In the genomic region with DNA sequence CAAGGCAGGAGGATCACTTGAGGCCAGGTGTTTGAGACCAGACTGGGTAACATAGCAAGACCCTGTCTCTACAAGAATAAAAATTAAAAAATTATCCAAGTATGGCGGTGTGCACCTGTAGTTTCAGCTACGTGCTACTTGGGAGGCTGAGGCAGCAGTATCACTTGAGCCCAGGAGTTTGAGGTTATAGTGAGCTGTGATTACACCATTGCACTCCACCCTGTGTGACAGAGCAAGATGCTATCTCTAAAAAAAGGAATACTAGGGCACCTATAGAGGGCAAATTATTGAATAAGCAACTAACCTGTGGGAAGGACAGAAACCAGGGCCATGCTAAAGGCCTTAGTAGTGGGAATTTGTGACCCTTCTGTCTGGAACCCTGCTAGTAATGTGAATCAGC, we compare ENCODE assay signal across 1 cellular context.
TF ChIP-seq lines count a peak whose summit lies in the region.

No MANE protein-coding gene starts in this region.

TF ChIP-seq in K562, 482 proteins besides CTCF, POLR2A, EP300 and RAD21 (continued from another document):
- TF ChIP-seq, protein P1, sequence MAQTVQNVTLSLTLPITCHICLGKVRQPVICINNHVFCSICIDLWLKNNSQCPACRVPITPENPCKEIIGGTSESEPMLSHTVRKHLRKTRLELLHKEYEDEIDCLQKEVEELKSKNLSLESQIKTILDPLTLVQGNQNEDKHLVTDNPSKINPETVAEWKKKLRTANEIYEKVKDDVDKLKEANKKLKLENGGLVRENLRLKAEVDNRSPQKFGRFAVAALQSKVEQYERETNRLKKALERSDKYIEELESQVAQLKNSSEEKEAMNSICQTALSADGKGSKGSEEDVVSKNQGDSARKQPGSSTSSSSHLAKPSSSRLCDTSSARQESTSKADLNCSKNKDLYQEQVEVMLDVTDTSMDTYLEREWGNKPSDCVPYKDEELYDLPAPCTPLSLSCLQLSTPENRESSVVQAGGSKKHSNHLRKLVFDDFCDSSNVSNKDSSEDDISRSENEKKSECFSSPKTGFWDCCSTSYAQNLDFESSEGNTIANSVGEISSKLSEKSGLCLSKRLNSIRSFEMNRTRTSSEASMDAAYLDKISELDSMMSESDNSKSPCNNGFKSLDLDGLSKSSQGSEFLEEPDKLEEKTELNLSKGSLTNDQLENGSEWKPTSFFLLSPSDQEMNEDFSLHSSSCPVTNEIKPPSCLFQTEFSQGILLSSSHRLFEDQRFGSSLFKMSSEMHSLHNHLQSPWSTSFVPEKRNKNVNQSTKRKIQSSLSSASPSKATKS (CRISPR knock-in tag; IDR thresholded peaks at IDR 0.05) = no peak
- TF ChIP-seq, protein P2, sequence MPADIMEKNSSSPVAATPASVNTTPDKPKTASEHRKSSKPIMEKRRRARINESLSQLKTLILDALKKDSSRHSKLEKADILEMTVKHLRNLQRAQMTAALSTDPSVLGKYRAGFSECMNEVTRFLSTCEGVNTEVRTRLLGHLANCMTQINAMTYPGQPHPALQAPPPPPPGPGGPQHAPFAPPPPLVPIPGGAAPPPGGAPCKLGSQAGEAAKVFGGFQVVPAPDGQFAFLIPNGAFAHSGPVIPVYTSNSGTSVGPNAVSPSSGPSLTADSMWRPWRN (IDR thresholded peaks at IDR 0.05; ENCODE audit: low read depth) = no peak
- TF ChIP-seq ZNF589 (CRISPR knock-in tag; IDR thresholded peaks at IDR 0.05; ENCODE audit: low read depth) = no peak
- no peak for TF ChIP-seq CREM (IDR thresholded peaks at IDR 0.05; ENCODE audit: low read depth)
- no peak for TF ChIP-seq ZNF184 (CRISPR knock-in tag; IDR thresholded peaks at IDR 0.05)
- TF ChIP-seq SAFB2 (IDR thresholded peaks at IDR 0.05; ENCODE audit: borderline replicate concordance, low read depth, low read length, severe bottlenecking) = no peak
- TF ChIP-seq DACH1 (IDR thresholded peaks at IDR 0.05; ENCODE audit: partially characterized antibody) = no peak
- TF ChIP-seq STAG1 (CRISPR knock-in tag; IDR thresholded peaks at IDR 0.05; ENCODE audit: borderline replicate concordance) = no peak
- TF ChIP-seq ARID1B (IDR thresholded peaks at IDR 0.05) = peak; percentile 49
- TF ChIP-seq FOXK2 (conservative IDR thresholded peaks at IDR 0.05 in 1 of 2, IDR thresholded peaks at IDR 0.05 in 1 of 2; ENCODE audit: low read depth in 2 of 2) = no peak
- TF ChIP-seq POLR2AphosphoS5 (IDR thresholded peaks at IDR 0.05; ENCODE audit: control insufficient read depth, insufficient read depth, low read depth, low read length) = no peak
- no peak for TF ChIP-seq SMARCC2 (IDR thresholded peaks at IDR 0.05; ENCODE audit: low read depth)
- TF ChIP-seq SIN3B (IDR thresholded peaks at IDR 0.05; ENCODE audit: low read depth) = no peak
- no peak for TF ChIP-seq EGR1 (conservative IDR thresholded peaks at IDR 0.05)
- TF ChIP-seq CTBP1 (IDR thresholded peaks at IDR 0.05; ENCODE audit: borderline replicate concordance) = no peak
- no peak for TF ChIP-seq CBX5 (IDR thresholded peaks at IDR 0.05; ENCODE audit: borderline replicate concordance, low read depth)
- TF ChIP-seq NCOA2 (IDR thresholded peaks at IDR 0.05; ENCODE audit: partially characterized antibody in 2 of 2) = no peak
- no peak for TF ChIP-seq ELF2 (CRISPR knock-in tag; IDR thresholded peaks at IDR 0.05)
- TF ChIP-seq ETS2 (tag; IDR thresholded peaks at IDR 0.05; ENCODE audit: borderline replicate concordance, poor library complexity, severe bottlenecking) = no peak
- TF ChIP-seq HMG20A (CRISPR knock-in tag; conservative IDR thresholded peaks at IDR 0.05) = no peak
- TF ChIP-seq, protein P3, sequence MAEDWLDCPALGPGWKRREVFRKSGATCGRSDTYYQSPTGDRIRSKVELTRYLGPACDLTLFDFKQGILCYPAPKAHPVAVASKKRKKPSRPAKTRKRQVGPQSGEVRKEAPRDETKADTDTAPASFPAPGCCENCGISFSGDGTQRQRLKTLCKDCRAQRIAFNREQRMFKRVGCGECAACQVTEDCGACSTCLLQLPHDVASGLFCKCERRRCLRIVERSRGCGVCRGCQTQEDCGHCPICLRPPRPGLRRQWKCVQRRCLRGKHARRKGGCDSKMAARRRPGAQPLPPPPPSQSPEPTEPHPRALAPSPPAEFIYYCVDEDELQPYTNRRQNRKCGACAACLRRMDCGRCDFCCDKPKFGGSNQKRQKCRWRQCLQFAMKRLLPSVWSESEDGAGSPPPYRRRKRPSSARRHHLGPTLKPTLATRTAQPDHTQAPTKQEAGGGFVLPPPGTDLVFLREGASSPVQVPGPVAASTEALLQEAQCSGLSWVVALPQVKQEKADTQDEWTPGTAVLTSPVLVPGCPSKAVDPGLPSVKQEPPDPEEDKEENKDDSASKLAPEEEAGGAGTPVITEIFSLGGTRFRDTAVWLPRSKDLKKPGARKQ (CRISPR knock-in tag; IDR thresholded peaks at IDR 0.05) = no peak
- TF ChIP-seq, protein P4, sequence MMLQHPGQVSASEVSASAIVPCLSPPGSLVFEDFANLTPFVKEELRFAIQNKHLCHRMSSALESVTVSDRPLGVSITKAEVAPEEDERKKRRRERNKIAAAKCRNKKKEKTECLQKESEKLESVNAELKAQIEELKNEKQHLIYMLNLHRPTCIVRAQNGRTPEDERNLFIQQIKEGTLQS (IDR thresholded peaks at IDR 0.05) = no peak
- TF ChIP-seq, protein P4 (CRISPR knock-in tag; conservative IDR thresholded peaks at IDR 0.05) = no peak
- 0 out of 2 replicates have a peak, but pooled peaks have one; percentile 22 for TF ChIP-seq HDAC2 (IDR thresholded peaks at IDR 0.05)
- no peak for TF ChIP-seq MAFK (IDR thresholded peaks at IDR 0.05; ENCODE audit: low read length)
- TF ChIP-seq BACH1 (tag; IDR thresholded peaks at IDR 0.05) = no peak
- TF ChIP-seq ZNF766 (CRISPR knock-in tag; conservative IDR thresholded peaks at IDR 0.05) = no peak
- TF ChIP-seq GABPB1 (CRISPR knock-in tag; IDR thresholded peaks at IDR 0.05) = no peak
- TF ChIP-seq, protein P5, sequence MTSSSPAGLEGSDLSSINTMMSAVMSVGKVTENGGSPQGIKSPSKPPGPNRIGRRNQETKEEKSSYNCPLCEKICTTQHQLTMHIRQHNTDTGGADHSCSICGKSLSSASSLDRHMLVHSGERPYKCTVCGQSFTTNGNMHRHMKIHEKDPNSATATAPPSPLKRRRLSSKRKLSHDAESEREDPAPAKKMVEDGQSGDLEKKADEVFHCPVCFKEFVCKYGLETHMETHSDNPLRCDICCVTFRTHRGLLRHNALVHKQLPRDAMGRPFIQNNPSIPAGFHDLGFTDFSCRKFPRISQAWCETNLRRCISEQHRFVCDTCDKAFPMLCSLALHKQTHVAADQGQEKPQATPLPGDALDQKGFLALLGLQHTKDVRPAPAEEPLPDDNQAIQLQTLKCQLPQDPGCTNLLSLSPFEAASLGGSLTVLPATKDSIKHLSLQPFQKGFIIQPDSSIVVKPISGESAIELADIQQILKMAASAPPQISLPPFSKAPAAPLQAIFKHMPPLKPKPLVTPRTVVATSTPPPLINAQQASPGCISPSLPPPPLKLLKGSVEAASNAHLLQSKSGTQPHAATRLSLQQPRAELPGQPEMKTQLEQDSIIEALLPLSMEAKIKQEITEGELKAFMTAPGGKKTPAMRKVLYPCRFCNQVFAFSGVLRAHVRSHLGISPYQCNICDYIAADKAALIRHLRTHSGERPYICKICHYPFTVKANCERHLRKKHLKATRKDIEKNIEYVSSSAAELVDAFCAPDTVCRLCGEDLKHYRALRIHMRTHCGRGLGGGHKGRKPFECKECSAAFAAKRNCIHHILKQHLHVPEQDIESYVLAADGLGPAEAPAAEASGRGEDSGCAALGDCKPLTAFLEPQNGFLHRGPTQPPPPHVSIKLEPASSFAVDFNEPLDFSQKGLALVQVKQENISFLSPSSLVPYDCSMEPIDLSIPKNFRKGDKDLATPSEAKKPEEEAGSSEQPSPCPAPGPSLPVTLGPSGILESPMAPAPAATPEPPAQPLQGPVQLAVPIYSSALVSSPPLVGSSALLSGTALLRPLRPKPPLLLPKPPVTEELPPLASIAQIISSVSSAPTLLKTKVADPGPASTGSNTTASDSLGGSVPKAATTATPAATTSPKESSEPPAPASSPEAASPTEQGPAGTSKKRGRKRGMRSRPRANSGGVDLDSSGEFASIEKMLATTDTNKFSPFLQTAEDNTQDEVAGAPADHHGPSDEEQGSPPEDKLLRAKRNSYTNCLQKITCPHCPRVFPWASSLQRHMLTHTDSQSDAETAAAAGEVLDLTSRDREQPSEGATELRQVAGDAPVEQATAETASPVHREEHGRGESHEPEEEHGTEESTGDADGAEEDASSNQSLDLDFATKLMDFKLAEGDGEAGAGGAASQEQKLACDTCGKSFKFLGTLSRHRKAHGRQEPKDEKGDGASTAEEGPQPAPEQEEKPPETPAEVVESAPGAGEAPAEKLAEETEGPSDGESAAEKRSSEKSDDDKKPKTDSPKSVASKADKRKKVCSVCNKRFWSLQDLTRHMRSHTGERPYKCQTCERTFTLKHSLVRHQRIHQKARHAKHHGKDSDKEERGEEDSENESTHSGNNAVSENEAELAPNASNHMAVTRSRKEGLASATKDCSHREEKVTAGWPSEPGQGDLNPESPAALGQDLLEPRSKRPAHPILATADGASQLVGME (CRISPR knock-in tag; IDR thresholded peaks at IDR 0.05) = no peak
- no peak for TF ChIP-seq KLF16 (IDR thresholded peaks at IDR 0.05)
- TF ChIP-seq, protein P6, sequence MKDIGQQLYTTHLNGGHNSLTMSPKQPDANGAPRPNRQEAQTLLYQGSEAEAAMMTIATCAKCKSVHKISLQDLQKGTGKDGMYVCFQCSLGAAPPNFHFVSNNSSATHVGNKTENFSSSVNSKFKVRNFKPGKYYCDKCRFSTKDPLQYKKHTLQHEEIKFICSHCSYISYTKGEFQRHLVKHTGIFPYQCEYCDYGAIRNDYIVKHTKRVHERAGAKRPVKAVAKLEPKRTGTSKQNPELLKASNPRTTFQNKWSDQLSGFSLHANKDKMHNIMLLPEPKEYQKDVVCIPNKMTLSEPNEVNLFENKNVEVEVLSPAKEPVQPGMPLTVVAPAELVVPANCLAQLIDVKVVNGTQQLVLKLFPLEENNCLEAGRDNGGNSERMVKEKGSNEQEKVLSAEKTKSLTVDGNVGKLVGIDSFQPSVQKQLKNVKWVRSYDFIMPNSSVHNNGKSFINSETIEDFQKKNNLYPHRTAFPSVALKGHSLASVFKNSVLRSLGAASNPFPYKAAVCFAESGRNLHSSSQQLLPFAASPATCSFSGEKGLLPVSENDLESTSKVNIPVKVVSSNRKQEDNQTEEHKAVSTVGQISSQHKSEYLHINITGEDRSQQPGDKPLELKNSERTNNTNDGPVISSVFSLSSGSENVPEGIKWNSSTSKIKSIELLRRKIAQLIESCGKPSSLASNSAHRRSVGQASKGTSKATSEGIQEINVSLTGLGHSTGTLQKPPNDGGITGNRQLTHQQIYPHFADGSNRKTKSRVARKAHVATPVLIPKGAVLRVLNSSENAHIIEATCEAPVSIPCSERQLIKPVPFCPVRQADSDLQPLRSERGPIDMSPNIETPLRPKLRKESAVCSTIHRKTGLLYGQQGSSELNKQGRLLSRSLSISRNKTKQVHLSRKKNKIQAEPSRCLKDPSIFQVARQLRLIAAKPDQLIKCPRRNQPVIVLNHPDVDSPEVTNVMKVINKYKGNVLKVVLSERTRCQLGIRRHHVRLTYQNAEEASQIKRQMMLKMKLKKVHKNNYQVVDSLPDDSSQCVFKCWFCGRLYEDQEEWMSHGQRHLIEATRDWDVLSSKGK (CRISPR knock-in tag; IDR thresholded peaks at IDR 0.05) = no peak
- TF ChIP-seq RBM14 (IDR thresholded peaks at IDR 0.05; ENCODE audit: borderline replicate concordance, insufficient read depth, low read depth, low read length) = no peak
TF ChIP-seq in K562: peak in this region for 9.
